Comparison of ENCODE assay signal across 1 cellular context in genomic region chr4:40299704-40300336, GRCh38.
TF ChIP-seq lines count a peak whose summit lies in the region.

No MANE protein-coding gene starts in this region.

TF ChIP-seq in GM23338, 12 proteins besides CTCF, POLR2A, EP300 and RAD21 (continued from another document):
- no peak for TF ChIP-seq ZNF462 (CRISPR knock-in tag; IDR thresholded peaks at IDR 0.05)
TF ChIP-seq in GM23338: peak in this region for 0.
